17 cellular contexts compared by ENCODE assay signal in genomic region chr1:156923565-156924477, GRCh38. TPM values are rescaled to one million over a fixed set of nuclear protein-coding genes. Genes with fewer than 3 reads are reported as not detected.
DNase-seq lines count a peak whose midpoint lies in the region; ATAC-seq and TF ChIP-seq lines count a peak whose summit lies in the region.
"Had no signal": no experiment of that assay in that cellular context is flagged by ENCODE, and none has a peak within 500 bp of the region (broad histone marks: within the 10 kb centered on the region; RNA-seq: fewer than 3 reads in every experiment).

No MANE protein-coding gene starts in this region.

- H3K79me1 ChIP-seq in mesenchymal stem cell (replicated peaks; ENCODE audit: low read length, poor library complexity, severe bottlenecking), result no peaks in the 10 kb centered on the region

- H3K9me3 Mint-ChIP-seq in brain, result peaks cover 0 to 19% (median 8%) of the 10 kb centered on the region in 5 experiments
- H3K9me3 Mint-ChIP-seq: stimulated activated memory B cell treated with anti-CD40 and anti-IgM and Interleukin-4, amounts not matched to agents 10 μg/mL and 1 μg/mL and 100 μg/mL, for 72 hours had no signal

- H2BK120ac ChIP-seq in mesenchymal stem cell (ENCODE audit: low read depth, low read length), result no peak overlapping the region

- peaks cover 100% of the 10 kb centered on the region for H3K27me3 Mint-ChIP-seq in brain

- H3K4me1 Mint-ChIP-seq in brain, result peaks cover 22% of the 10 kb centered on the region

- no peak for TF ChIP-seq POLR2A in testis (IDR thresholded peaks at IDR 0.05)

- peak overlapping the region in 1 of 2 experiments; percentile 32 for H2BK12ac ChIP-seq in mesenchymal stem cell (ENCODE audit: low read length in 2 of 2)

- no peak overlapping the region for H3K18ac ChIP-seq in mesenchymal stem cell (ENCODE audit: low read depth in 1 of 2, low read length in 2 of 2)

- no peaks in the 10 kb centered on the region for H3K36me3 ChIP-seq in left ventricle myocardium inferior
- H3K36me3 ChIP-seq in right atrium auricular region, result no peaks in the 10 kb centered on the region
- H3K36me3 ChIP-seq in mesenchymal stem cell (ENCODE audit: control insufficient read depth in 1 of 2, insufficient read depth in 2 of 2, low read depth in 1 of 2, low read length in 2 of 2), result no peaks in the 10 kb centered on the region
- H3K36me3 ChIP-seq in testis (ENCODE audit: low read depth, missing control alignments), result no peaks in the 10 kb centered on the region

- peak overlapping the region in 1 of 2 experiments; percentile 73 for H3K23ac ChIP-seq in mesenchymal stem cell (ENCODE audit: low read length in 2 of 2)

- no peak for ATAC-seq in HG02763 (IDR thresholded peaks at IDR 0.05; ENCODE audit: unreplicated experiment)
- ATAC-seq in HG02610 (IDR thresholded peaks at IDR 0.05; ENCODE audit: unreplicated experiment), result no peak
- no peak for ATAC-seq in HG03108 (IDR thresholded peaks at IDR 0.05; ENCODE audit: unreplicated experiment)
- ATAC-seq: left cardiac atrium; PC-3; stimulated activated memory B cell treated with anti-CD40 and anti-IgM and Interleukin-4, amounts not matched to agents 10 μg/mL and 1 μg/mL and 100 μg/mL, for 72 hours had no signal

- no peak overlapping the region for H2AFZ ChIP-seq in mesenchymal stem cell (ENCODE audit: low read depth, low read length)

- H3K36me3 Mint-ChIP-seq in brain, result no peaks in the 10 kb centered on the region
- H3K36me3 Mint-ChIP-seq: stimulated activated memory B cell treated with anti-CD40 and anti-IgM and Interleukin-4, amounts not matched to agents 10 μg/mL and 1 μg/mL and 100 μg/mL, for 72 hours had no signal

- TF ChIP-seq CTCF in left ventricle myocardium inferior (IDR thresholded peaks at IDR 0.05; ENCODE audit: borderline replicate concordance) (no peak), right atrium auricular region (IDR thresholded peaks at IDR 0.05) (no peak), brain (conservative IDR thresholded peaks at IDR 0.05) (no peak), testis (IDR thresholded peaks at IDR 0.05) (no peak)

- no peak overlapping the region for H3K27ac ChIP-seq in left ventricle myocardium inferior (replicated peaks)
- no peak overlapping the region for H3K27ac ChIP-seq in right atrium auricular region
- no peak overlapping the region for H3K27ac ChIP-seq in mesenchymal stem cell (ENCODE audit: low read length, poor library complexity, severe bottlenecking)
- no peak overlapping the region for H3K27ac ChIP-seq in testis

- no peak overlapping the region for H3K9ac ChIP-seq in mesenchymal stem cell (ENCODE audit: low read length)

- H3K27me3 ChIP-seq in left ventricle myocardium inferior (ENCODE audit: low read depth), result peaks cover 91% of the 10 kb centered on the region
- H3K27me3 ChIP-seq in right atrium auricular region, result peaks cover 20 to 29% of the 10 kb centered on the region in 2 donors
- H3K27me3 ChIP-seq in mesenchymal stem cell (ENCODE audit: control insufficient read depth in 1 of 2, insufficient read depth in 1 of 2, low read length in 2 of 2), result peaks cover 75 to 78% of the 10 kb centered on the region in 2 experiments
- H3K27me3 ChIP-seq in testis, result no peaks in the 10 kb centered on the region

- H2BK5ac ChIP-seq in mesenchymal stem cell (ENCODE audit: low read depth, low read length, poor library complexity, severe bottlenecking), result no peak overlapping the region

- peak overlapping the region; percentile 66 for H3K4me2 ChIP-seq in mesenchymal stem cell (ENCODE audit: low read length, poor library complexity, severe bottlenecking)

- no peak overlapping the region for H2BK15ac ChIP-seq in mesenchymal stem cell (ENCODE audit: low read depth, poor library complexity, severe bottlenecking)

- intact Hi-C loops in left ventricle myocardium inferior (cut with micrococcal nuclease), result no loop called here
- intact Hi-C loops in testis (cut with DNase I; ENCODE audit: low total_unique reads), result no loop called here

- H3K4me3 ChIP-seq in left ventricle myocardium inferior, result peak overlapping the region; percentile 45
- peak overlapping the region in 1 of 2 donors; percentile 28 for H3K4me3 ChIP-seq in right atrium auricular region
- H3K4me3 ChIP-seq in mesenchymal stem cell (ENCODE audit: insufficient read depth in 1 of 2, low read depth in 1 of 2, low read length in 2 of 2), result peak overlapping the region in 1 of 2 experiments; percentile 51
- peak overlapping the region; percentile 21 to 23 for H3K4me3 ChIP-seq in testis

- H3K4ac ChIP-seq in mesenchymal stem cell (ENCODE audit: low read depth in 1 of 2, low read length in 2 of 2), result no peak overlapping the region

- H3K4me3 Mint-ChIP-seq in brain, result peak overlapping the region; percentile 73 to 80 (median 74)
- H3K4me3 Mint-ChIP-seq: stimulated activated memory B cell treated with anti-CD40 and anti-IgM and Interleukin-4, amounts not matched to agents 10 μg/mL and 1 μg/mL and 100 μg/mL, for 72 hours had no signal

- DNase-seq in left ventricle myocardium inferior (no peak), right atrium auricular region (ENCODE audit: low spot score) (no peak), mesenchymal stem cell (peak; percentile 21), testis (no peak)
- DNase-seq: activated CD4-positive, alpha-beta T cell treated with anti-CD3 and anti-CD28 coated beads, Interleukin-2, amount 50 U/mL, for 4 hours; activated naive CD4-positive, alpha-beta T cell; cerebellar nuclear complex; Kasumi-1; left cardiac atrium; PC-3; T-helper 2 cell had no signal

- H3K9me3 ChIP-seq in left ventricle myocardium inferior (replicated peaks) (no peaks in the 10 kb centered on the region), right atrium auricular region (no peaks in the 10 kb centered on the region), mesenchymal stem cell (ENCODE audit: control insufficient read depth, low read length) (no peaks in the 10 kb centered on the region), testis (no peaks in the 10 kb centered on the region)

- peaks cover 39% of the 10 kb centered on the region for H3K4me1 ChIP-seq in left ventricle myocardium inferior
- H3K4me1 ChIP-seq in right atrium auricular region, result peaks cover 0 to 35% of the 10 kb centered on the region in 2 donors
- H3K4me1 ChIP-seq in mesenchymal stem cell (ENCODE audit: control insufficient read depth, insufficient read depth, low read depth, low read length), result peaks cover 32% of the 10 kb centered on the region
- H3K4me1 ChIP-seq in testis, result peaks cover 13% of the 10 kb centered on the region

- 2% methylated on average over 47 of the region's 66 CpGs for WGBS in mesenchymal stem cell
- 11 to 16% methylated on average over 30 to 55 of the region's 66 CpGs for WGBS in testis, 2 donors

- no peak overlapping the region for H4K91ac ChIP-seq in mesenchymal stem cell (ENCODE audit: low read length)

- H2AK5ac ChIP-seq in mesenchymal stem cell (ENCODE audit: low read length, severe bottlenecking), result no peak overlapping the region

- no peak overlapping the region for H4K8ac ChIP-seq in mesenchymal stem cell (ENCODE audit: low read length)

- H3K14ac ChIP-seq in mesenchymal stem cell (ENCODE audit: low read length in 2 of 2), result no peak overlapping the region

- H3K27ac Mint-ChIP-seq in brain, result peak overlapping the region in 1 of 5 experiments; percentile 30
- H3K27ac Mint-ChIP-seq: stimulated activated memory B cell treated with anti-CD40 and anti-IgM and Interleukin-4, amounts not matched to agents 10 μg/mL and 1 μg/mL and 100 μg/mL, for 72 hours had no signal

RNA-seq across cellular contexts. Expression of gene LRRC71, which starts 3.4 kb away (rescaled TPM):
- total RNA-seq in left ventricle myocardium inferior, result 0.27 TPM
- not detected for total RNA-seq in right atrium auricular region
- polyA plus RNA-seq in brain (ENCODE audit: insufficient read depth, low read depth, low replicate concordance), result not detected
- 0.03 TPM for polyA plus RNA-seq in mesenchymal stem cell (2013, experiment 1 of 2)
- polyA plus RNA-seq in mesenchymal stem cell (2013, experiment 2 of 2), result 0.05 TPM
- total RNA-seq in testis, result 10 to 100 TPM; 17.5 to 23.1 TPM
- 49.2 TPM for polyA plus RNA-seq in testis (ENCODE audit: insufficient read depth, low read depth, low replicate concordance)
- total RNA-seq: G401, left cardiac atrium had no signal

RNA-seq across cellular contexts. Expression of gene PEAR1, which starts 30.3 kb away (rescaled TPM):
- total RNA-seq in left ventricle myocardium inferior (7.1 TPM), right atrium auricular region (10 to 100 TPM in 1 of 2 donors, 1 to 10 TPM in 1; 7.9 to 12.5 TPM), testis (10 to 100 TPM; 13.8 TPM)
- polyA plus RNA-seq in brain (ENCODE audit: insufficient read depth, low read depth, low replicate concordance) (2.2 TPM), testis (ENCODE audit: insufficient read depth, low read depth, low replicate concordance) (10.5 TPM)
- 20.5 TPM for polyA plus RNA-seq in mesenchymal stem cell (2013, experiment 1 of 2)
- polyA plus RNA-seq in mesenchymal stem cell (2013, experiment 2 of 2), result 20.1 TPM

Comparison
In these comparisons a context has a peak if more than half of its experiments do, and no peak if none do; other contexts are left out.
1. RNA of gene LRRC71, which starts 3.4 kb away (total RNA-seq): 17.5 to 23.1 TPM in testis; 0.27 TPM in left ventricle myocardium inferior (single experiment) and not detected in right atrium auricular region; every median in the first group is over 10 times any median in the second.